Comparison of ENCODE assay signal across 20 cellular contexts in the genomic region with DNA sequence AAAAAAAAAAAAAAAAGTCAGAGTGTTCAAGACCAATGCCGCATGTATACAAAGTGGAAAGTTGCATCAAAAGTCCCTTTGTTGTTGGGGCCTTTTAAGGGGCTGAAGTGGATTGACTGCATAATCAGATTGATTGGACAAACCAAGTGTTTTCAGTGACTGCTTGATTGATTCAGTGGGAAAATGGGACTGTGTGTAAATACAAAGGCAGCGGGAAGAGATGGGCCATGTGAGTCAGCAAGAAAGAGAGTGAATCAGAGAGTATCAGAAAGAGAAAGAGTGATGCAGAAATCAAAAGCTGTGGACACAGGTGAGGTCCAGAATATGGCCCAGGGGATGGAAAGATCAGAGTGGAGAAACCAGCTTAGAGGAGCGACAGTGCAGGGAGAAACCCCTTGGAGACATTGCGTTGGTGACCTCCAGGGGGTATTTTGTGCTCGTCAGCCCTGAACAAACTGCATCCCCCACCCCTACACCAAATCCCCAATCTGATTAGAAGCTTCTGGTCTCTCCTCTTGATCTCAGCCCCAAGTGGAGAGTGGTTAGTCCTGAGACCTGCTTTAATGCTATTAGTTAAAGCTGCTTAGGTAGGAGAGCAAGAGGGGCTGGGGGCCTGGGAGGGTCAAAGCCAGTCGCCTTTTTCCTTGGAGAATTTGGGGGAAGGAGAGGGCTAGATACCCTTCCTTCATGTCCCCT. TPM values are rescaled to one million over a fixed set of nuclear protein-coding genes. Genes with fewer than 3 reads are reported as not detected.
DNase-seq lines count a peak whose midpoint lies in the region; FAIRE-seq and TF ChIP-seq lines count a peak whose summit lies in the region.
"Had no signal": no experiment of that assay in that cellular context is flagged by ENCODE, and none has a peak within 500 bp of the region (broad histone marks: within the 10 kb centered on the region; RNA-seq: fewer than 3 reads in every experiment).

No MANE protein-coding gene starts in this region.

- peak; percentile 53 for DNase-seq in H7
- peak; percentile 20 for DNase-seq in astrocyte (ENCODE audit: low read depth)
- peak; percentile 38 for DNase-seq in kidney tubule cell (ENCODE audit: low spot score)
- no peak for DNase-seq in NCI-H446 (lab: John Stamatoyannopoulos, UW)
- no peak for DNase-seq in smooth muscle cell (lab: John Stamatoyannopoulos, UW; ENCODE audit: unreplicated experiment)
- no peak for DNase-seq in AML-193 (lab: John Stamatoyannopoulos, UW)
- DNase-seq in trophoblast cell = no peak
- DNase-seq: activated CD4-positive, alpha-beta T cell treated with anti-CD3 and anti-CD28 coated beads, Interleukin-2, amount 10 ng/mL, durations not matched to agents 24 days and 14 days; effector memory CD8-positive, alpha-beta T cell; NCI-H1436 treated with DMSO at 0.1 percent for 48 hours; stimulated activated CD4-positive, alpha-beta T cell treated with anti-CD3 and anti-CD28 coated beads, Interleukin-1b, Interleukin-23, amount 100 ng/mL, for 48 hours; stimulated activated CD8-positive, alpha-beta memory T cell treated with anti-CD3 and anti-CD28 coated beads, Interleukin-4, amount 100 ng/mL, for 48 hours; T-helper 17 cell had no signal

- no peak overlapping the region for H2BK120ac ChIP-seq in trophoblast cell (ENCODE audit: insufficient read depth, low read length, poor library complexity)

- H2AFZ ChIP-seq in ACC112 (ENCODE audit: low read length, unreplicated experiment) (no peak overlapping the region), astrocyte (ENCODE audit: low read depth, low read length) (no peak overlapping the region), smooth muscle cell (ENCODE audit: low read depth) (no peak overlapping the region), trophoblast cell (ENCODE audit: insufficient read depth, low read length, poor library complexity) (no peak overlapping the region)

- TF ChIP-seq CTCF in astrocyte (IDR thresholded peaks at IDR 0.05; ENCODE audit: insufficient read depth, low read depth, low read length) (no peak), smooth muscle cell (IDR thresholded peaks at IDR 0.05; ENCODE audit: borderline replicate concordance, insufficient read depth, poor library complexity, severe bottlenecking) (no peak)

- H3K9ac ChIP-seq in astrocyte (ENCODE audit: low read length) = no peak overlapping the region
- no peak overlapping the region for H3K9ac ChIP-seq in smooth muscle cell (ENCODE audit: low read depth)
- no peak overlapping the region for H3K9ac ChIP-seq in trophoblast cell (ENCODE audit: low read length)

- H3K4me2 ChIP-seq in astrocyte (ENCODE audit: low read length) = peak overlapping the region; percentile 17
- no peak overlapping the region for H3K4me2 ChIP-seq in smooth muscle cell
- no peak overlapping the region for H3K4me2 ChIP-seq in trophoblast cell (ENCODE audit: low read length)

- H2BK5ac ChIP-seq in trophoblast cell (ENCODE audit: low read depth, low read length, poor library complexity) = no peak overlapping the region

- no peak overlapping the region for H3K4ac ChIP-seq in trophoblast cell (ENCODE audit: low read depth, low read length)

- no peaks in the 10 kb centered on the region for H3K79me1 ChIP-seq in trophoblast cell (ENCODE audit: low read length)

- no peaks in the 10 kb centered on the region for H3F3A ChIP-seq in smooth muscle cell (ENCODE audit: low read depth)

- peaks cover 20% of the 10 kb centered on the region for H3K27me3 Mint-ChIP-seq in astrocyte (ENCODE audit: low read depth, unreplicated experiment)

- no peak overlapping the region for H4K91ac ChIP-seq in trophoblast cell (ENCODE audit: low read depth, low read length)

- peak overlapping the region; percentile 21; the same call in 1 of the 2 replicates for H3K27ac ChIP-seq in ACC112 (ENCODE audit: low read depth, low read length)
- H3K27ac ChIP-seq in astrocyte (ENCODE audit: low read depth, low read length) = no peak overlapping the region
- no peak overlapping the region for H3K27ac ChIP-seq in smooth muscle cell (ENCODE audit: low read depth)
- H3K27ac ChIP-seq in trophoblast cell (ENCODE audit: low read depth, low read length) = no peak overlapping the region
- H3K27ac ChIP-seq: RWPE1, thoracic aorta had no signal

- 79% methylated on average over 6 of the region's 6 CpGs for WGBS in smooth muscle cell (ENCODE audit: low lambda C conversion rate)
- no CpG with 5 or more reads among the region's 6 CpGs for WGBS in trophoblast cell (ENCODE audit: extremely low coverage, insufficient coverage, insufficient read length)

- H3K27me3 ChIP-seq in ACC112 (ENCODE audit: insufficient read depth, low read length) (no peaks in the 10 kb centered on the region; the same call in 1 of the 2 replicates), H7 (ENCODE audit: control insufficient read depth, insufficient read depth, low read length) (peaks cover 6% of the 10 kb centered on the region), astrocyte (ENCODE audit: insufficient read depth, low read length) (no peaks in the 10 kb centered on the region), smooth muscle cell (ENCODE audit: low read depth) (no peaks in the 10 kb centered on the region), trophoblast cell (ENCODE audit: insufficient read depth, low read length) (peaks cover under 1% of the 10 kb centered on the region)

- H3K23ac ChIP-seq in trophoblast cell (ENCODE audit: low read length) = no peak overlapping the region

- H3K36me3 Mint-ChIP-seq in astrocyte (ENCODE audit: low read depth, unreplicated experiment) = no peaks in the 10 kb centered on the region

- H4K8ac ChIP-seq in trophoblast cell (ENCODE audit: low read depth, low read length) = no peak overlapping the region

- H3K79me2 ChIP-seq in ACC112 (ENCODE audit: control insufficient read depth, insufficient read depth, low read length, unreplicated experiment) = no peaks in the 10 kb centered on the region
- no peaks in the 10 kb centered on the region for H3K79me2 ChIP-seq in astrocyte (ENCODE audit: insufficient read depth, low read length)
- H3K79me2 ChIP-seq in smooth muscle cell (ENCODE audit: low read depth) = no peaks in the 10 kb centered on the region
- no peaks in the 10 kb centered on the region for H3K79me2 ChIP-seq in trophoblast cell (ENCODE audit: control insufficient read depth, insufficient read depth, low read length, poor library complexity)

- H3K18ac ChIP-seq in trophoblast cell (ENCODE audit: low read length) = no peak overlapping the region

- no peak for FAIRE-seq in astrocyte (lab: Jason Lieb, UNC)
- FAIRE-seq: islet of Langerhans had no signal

- peaks cover 6% of the 10 kb centered on the region for H3K9me3 Mint-ChIP-seq in astrocyte (ENCODE audit: unreplicated experiment)
- H3K9me3 Mint-ChIP-seq: activated CD4-positive, alpha-beta T cell treated with anti-CD3 and anti-CD28 coated beads, Interleukin-2, amount 10 ng/mL, durations not matched to agents 24 days and 14 days; effector memory CD8-positive, alpha-beta T cell had no signal

- no peaks in the 10 kb centered on the region for H4K20me1 ChIP-seq in astrocyte (ENCODE audit: insufficient read depth, low read length)
- no peaks in the 10 kb centered on the region for H4K20me1 ChIP-seq in smooth muscle cell (ENCODE audit: low read depth)

- H2AK5ac ChIP-seq in trophoblast cell (ENCODE audit: low read length) = no peak overlapping the region

- H2BK12ac ChIP-seq in trophoblast cell (ENCODE audit: low read length) = no peak overlapping the region

- no peak overlapping the region for H3K4me3 Mint-ChIP-seq in astrocyte (ENCODE audit: unreplicated experiment)
- H3K4me3 Mint-ChIP-seq: activated CD4-positive, alpha-beta T cell treated with anti-CD3 and anti-CD28 coated beads, Interleukin-2, amount 10 ng/mL, durations not matched to agents 24 days and 14 days; effector memory CD8-positive, alpha-beta T cell; T-helper 17 cell had no signal

- H3K14ac ChIP-seq in trophoblast cell (ENCODE audit: low read length) = no peak overlapping the region

- H3K9me3 ChIP-seq in astrocyte (ENCODE audit: insufficient read depth, low read depth, low read length) (no peaks in the 10 kb centered on the region), smooth muscle cell (replicated peaks; ENCODE audit: low read depth) (no peaks in the 10 kb centered on the region), trophoblast cell (ENCODE audit: insufficient read depth, low read depth, low read length) (no peaks in the 10 kb centered on the region)
- H3K9me3 ChIP-seq: thoracic aorta had no signal

- H3K4me1 ChIP-seq in ACC112 (ENCODE audit: control insufficient read depth, insufficient read depth, low read length, unreplicated experiment) (peaks cover 18% of the 10 kb centered on the region), astrocyte (ENCODE audit: insufficient read depth, low read length) (peaks cover 29% of the 10 kb centered on the region), smooth muscle cell (ENCODE audit: low read depth) (peaks cover 6% of the 10 kb centered on the region), trophoblast cell (ENCODE audit: control insufficient read depth in 1 of 2, insufficient read depth in 2 of 2, low read length in 2 of 2) (no peaks in the 10 kb centered on the region)

- peak overlapping the region; percentile 21 for H3K27ac Mint-ChIP-seq in astrocyte (ENCODE audit: unreplicated experiment)
- H3K27ac Mint-ChIP-seq: activated CD4-positive, alpha-beta T cell treated with anti-CD3 and anti-CD28 coated beads, Interleukin-2, amount 10 ng/mL, durations not matched to agents 24 days and 14 days had no signal

- H4K12ac ChIP-seq in trophoblast cell (ENCODE audit: low read depth, low read length) = no peak overlapping the region

- peaks cover 26% of the 10 kb centered on the region for H3K4me1 Mint-ChIP-seq in astrocyte (ENCODE audit: low read depth, unreplicated experiment)

- no peaks in the 10 kb centered on the region for H3K36me3 ChIP-seq in ACC112 (ENCODE audit: insufficient read depth, low read length)
- H3K36me3 ChIP-seq in H7 (replicated peaks; ENCODE audit: control insufficient read depth, insufficient read depth, low read length) = no peaks in the 10 kb centered on the region
- no peaks in the 10 kb centered on the region for H3K36me3 ChIP-seq in astrocyte (ENCODE audit: insufficient read depth, low read length)
- H3K36me3 ChIP-seq in smooth muscle cell (ENCODE audit: low read depth) = no peaks in the 10 kb centered on the region
- no peaks in the 10 kb centered on the region for H3K36me3 ChIP-seq in trophoblast cell (ENCODE audit: control insufficient read depth in 1 of 2, insufficient read depth in 2 of 2, low read length in 2 of 2)
- H3K36me3 ChIP-seq: thoracic aorta had no signal

- H3K4me3 ChIP-seq in ACC112 (ENCODE audit: low read depth, low read length) (no peak overlapping the region), H7 (ENCODE audit: insufficient read depth, low read depth, low read length) (no peak overlapping the region), astrocyte (ENCODE audit: insufficient read depth, low read depth, low read length) (no peak overlapping the region), smooth muscle cell (no peak overlapping the region), trophoblast cell (ENCODE audit: low read depth, low read length) (no peak overlapping the region)
- H3K4me3 ChIP-seq: thoracic aorta had no signal

RNA-seq across cellular contexts. Expression of gene ETV3L, which starts 5.1 kb away (rescaled TPM):
- total RNA-seq in H7 (2014; rRNA removed; shearing (Covaris generic)) = 0.74 and 1.1 TPM in 2 replicates
- not detected in 2 replicates for total RNA-seq in astrocyte
- total RNA-seq in smooth muscle cell = 0.31 TPM in 1 of 2 replicates, not detected in the other
- polyA plus RNA-seq in smooth muscle cell = 0.15 TPM in 1 of 2 replicates, not detected in the other
- not detected in 2 replicates for polyA plus RNA-seq in trophoblast cell (2013)
- total RNA-seq: activated CD4-positive, alpha-beta T cell treated with anti-CD3 and anti-CD28 coated beads, Interleukin-2, amount 10 ng/mL, durations not matched to agents 24 days and 14 days; glomerular endothelial cell; mucosa of gallbladder; pulmonary artery endothelial cell; thoracic aorta had no signal

RNA-seq across cellular contexts. Expression of gene ETV3, which starts 33.4 kb away (rescaled TPM):
- 20.2 and 22.5 TPM in 2 replicates for total RNA-seq in H7 (2014; rRNA removed; shearing (Covaris generic))
- total RNA-seq in astrocyte = 35.4 and 37.5 TPM in 2 replicates
- total RNA-seq in smooth muscle cell = 33.2 and 46.7 TPM in 2 replicates
- polyA plus RNA-seq in smooth muscle cell = 11.4 and 15.4 TPM in 2 replicates
- polyA plus RNA-seq in trophoblast cell (2013) = 11.1 and 11.7 TPM in 2 replicates

RNA-seq across cellular contexts. Expression of gene ARHGEF11, which starts 59.2 kb away (rescaled TPM):
- total RNA-seq in H7 (2014; rRNA removed; shearing (Covaris generic)) = 44.7 and 46.0 TPM in 2 replicates
- total RNA-seq in astrocyte (24.4 and 29.2 TPM in 2 replicates), smooth muscle cell (15.1 and 22.4 TPM in 2 replicates)
- polyA plus RNA-seq in smooth muscle cell = 18.1 and 20.1 TPM in 2 replicates
- polyA plus RNA-seq in trophoblast cell (2013) = 8.7 and 8.8 TPM in 2 replicates

Comparison
In these comparisons a context has a peak if more than half of its experiments do, and no peak if none do; other contexts are left out.
1. DNase-seq: peak in H7 (single experiment), astrocyte (single experiment) and kidney tubule cell (single experiment); none in NCI-H446 (0 of 2), smooth muscle cell (single experiment), AML-193 (0 of 2) and trophoblast cell (0 of 2).